12 cellular contexts compared by ENCODE assay signal in genomic region chr2:48131503-48132293, GRCh38.
A peak's percentile ranks its signal among the peaks of the same experiment; 100 is the strongest.
DNase-seq lines count a peak whose midpoint lies in the region; ATAC-seq and TF ChIP-seq lines count a peak whose summit lies in the region.
"Had no signal": no experiment of that assay in that cellular context is flagged by ENCODE, and none has a peak within 500 bp of the region (broad histone marks: within the 10 kb centered on the region; RNA-seq: fewer than 3 reads in every experiment).

No MANE protein-coding gene starts in this region.

- no peak for TF ChIP-seq POLR2A in gastrocnemius medialis (IDR thresholded peaks at IDR 0.05)

- H3K4me1 Mint-ChIP-seq in CD8-positive, alpha-beta T cell (ENCODE audit: low read depth) = no peaks in the 10 kb centered on the region
- no peaks in the 10 kb centered on the region for H3K4me1 Mint-ChIP-seq in naive thymus-derived CD8-positive, alpha-beta T cell
- H3K4me1 Mint-ChIP-seq: H9 had no signal

- POLR2A ChIA-PET in CD8-positive, alpha-beta T cell (lab: Charles Lee) = no interaction called here
- POLR2A ChIA-PET in naive thymus-derived CD8-positive, alpha-beta T cell (lab: Charles Lee) = no interaction called here

- peaks cover 2% of the 10 kb centered on the region for H3K9me3 ChIP-seq in CD8-positive, alpha-beta T cell (ENCODE audit: low read length)
- H3K9me3 ChIP-seq in left lung (no peaks in the 10 kb centered on the region), gastrocnemius medialis (no peaks in the 10 kb centered on the region)
- H3K9me3 ChIP-seq: pancreas had no signal

- H3K4me3 Mint-ChIP-seq in CD8-positive, alpha-beta T cell = no peak overlapping the region
- no peak overlapping the region for H3K4me3 Mint-ChIP-seq in naive thymus-derived CD8-positive, alpha-beta T cell
- H3K4me3 Mint-ChIP-seq: H9 had no signal

- CTCF ChIA-PET in CD8-positive, alpha-beta T cell (lab: Charles Lee) = no interaction called here

- ATAC-seq in CD8-positive, alpha-beta T cell = peak; percentile 23
- ATAC-seq in left lung (peak; percentile 62), gastrocnemius medialis (no peak)
- ATAC-seq in naive thymus-derived CD8-positive, alpha-beta T cell = no peak

- no peaks in the 10 kb centered on the region for H3K27me3 Mint-ChIP-seq in CD8-positive, alpha-beta T cell (ENCODE audit: low read depth)
- peaks cover 0 to 1% (median 0%) of the 10 kb centered on the region in 5 donors for H3K27me3 Mint-ChIP-seq in naive thymus-derived CD8-positive, alpha-beta T cell

- H3K4me3 ChIP-seq in CD8-positive, alpha-beta T cell (ENCODE audit: low read depth, low read length) = no peak overlapping the region
- H3K4me3 ChIP-seq in left lung (no peak overlapping the region), gastrocnemius medialis (no peak overlapping the region)
- H3K4me3 ChIP-seq: cardiac muscle cell, pancreas had no signal

- TF ChIP-seq CTCF in CD8-positive, alpha-beta T cell (IDR thresholded peaks at IDR 0.05) = no peak
- TF ChIP-seq CTCF in left lung (IDR thresholded peaks at IDR 0.05) = no peak
- no peak for TF ChIP-seq CTCF in gastrocnemius medialis (IDR thresholded peaks at IDR 0.05 in 4 of 5, conservative IDR thresholded peaks at IDR 0.05 in 1 of 5)
- TF ChIP-seq CTCF in GM13977 (IDR thresholded peaks at IDR 0.05; ENCODE audit: extremely low read depth, insufficient read depth, missing control alignments) = no peak

- intact Hi-C loops in CD8-positive, alpha-beta T cell (cut with DNase I, micrococcal nuclease) = no loop called here
- intact Hi-C loops in left lung (cut with DNase I) = no loop called here
- intact Hi-C loops in gastrocnemius medialis (cut with DNase I; ENCODE audit: low total_unique reads) = no loop called here

- H3K36me3 ChIP-seq in CD8-positive, alpha-beta T cell (ENCODE audit: insufficient read depth, low read length) = no peaks in the 10 kb centered on the region
- H3K36me3 ChIP-seq in left lung = no peaks in the 10 kb centered on the region
- H3K36me3 ChIP-seq in gastrocnemius medialis = no peaks in the 10 kb centered on the region
- H3K36me3 ChIP-seq: cardiac muscle cell, pancreas had no signal

- peaks cover 7% of the 10 kb centered on the region for H3K9me3 Mint-ChIP-seq in CD8-positive, alpha-beta T cell
- H3K9me3 Mint-ChIP-seq in naive thymus-derived CD8-positive, alpha-beta T cell = peaks cover 0 to 11% (median 4%) of the 10 kb centered on the region in 9 donors
- H3K9me3 Mint-ChIP-seq: H9 had no signal

- H3K36me3 Mint-ChIP-seq in CD8-positive, alpha-beta T cell = no peaks in the 10 kb centered on the region
- peaks cover 0 to 4% (median 3%) of the 10 kb centered on the region in 3 donors for H3K36me3 Mint-ChIP-seq in naive thymus-derived CD8-positive, alpha-beta T cell

- H3K27me3 ChIP-seq in CD8-positive, alpha-beta T cell (ENCODE audit: insufficient read depth, low read length) = no peaks in the 10 kb centered on the region
- H3K27me3 ChIP-seq in left lung (no peaks in the 10 kb centered on the region), gastrocnemius medialis (no peaks in the 10 kb centered on the region)
- H3K27me3 ChIP-seq: cardiac muscle cell, pancreas had no signal

- H3K4me1 ChIP-seq in CD8-positive, alpha-beta T cell (ENCODE audit: insufficient read depth, low read length) = no peaks in the 10 kb centered on the region
- H3K4me1 ChIP-seq in left lung (no peaks in the 10 kb centered on the region), gastrocnemius medialis (peaks cover 4 to 7% of the 10 kb centered on the region in 2 donors)
- H3K4me1 ChIP-seq: pancreas had no signal

- H3K27ac ChIP-seq in CD8-positive, alpha-beta T cell (ENCODE audit: low read depth, low read length) = no peak overlapping the region
- H3K27ac ChIP-seq in left lung (peak overlapping the region in 1 of 2 donors; percentile 26), gastrocnemius medialis (no peak overlapping the region)
- H3K27ac ChIP-seq: cardiac muscle cell, pancreas had no signal

- no peak overlapping the region for H3K27ac Mint-ChIP-seq in CD8-positive, alpha-beta T cell
- H3K27ac Mint-ChIP-seq in naive thymus-derived CD8-positive, alpha-beta T cell = no peak overlapping the region
- H3K27ac Mint-ChIP-seq: H9 had no signal

- in situ Hi-C loops in gastrocnemius medialis (cut with MboI; ENCODE audit: low sequenced_read_pairs in 4 of 4) = no loop called here
- in situ Hi-C loops in GM13977 (cut with MboI; ENCODE audit: low pct_unique_long_range_greater_than_20kb, low sequenced_read_pairs, unreplicated experiment) = no loop called here

- no peak for DNase-seq in CD8-positive, alpha-beta T cell
- DNase-seq in NCI-H1092 treated with DMSO at 0.1 percent for 48 hours (lab: John Stamatoyannopoulos, UW) (peak; percentile 42), left lung (no peak), gastrocnemius medialis (no peak), GM13977 (ENCODE audit: low spot score) (no peak)
- peak; percentile 45 for DNase-seq in central memory CD4-positive, alpha-beta T cell
- no peak for DNase-seq in stimulated activated CD8-positive, alpha-beta memory T cell treated with anti-CD3 and anti-CD28 coated beads, Interleukin-4, amount 100 ng/mL, for 48 hours
- no peak for DNase-seq in naive thymus-derived CD8-positive, alpha-beta T cell
- DNase-seq: activated CD8-positive, alpha-beta memory T cell treated with anti-CD3 and anti-CD28 coated beads for 24 hours; H9; pancreas had no signal

Comparison
In these comparisons a context has a peak if more than half of its experiments do, and no peak if none do; other contexts are left out.
1. ATAC-seq: peak in CD8-positive, alpha-beta T cell (single experiment) and left lung (single experiment); none in gastrocnemius medialis (0 of 2) and naive thymus-derived CD8-positive, alpha-beta T cell (0 of 2).
2. DNase-seq: peak in NCI-H1092 treated with DMSO at 0.1 percent for 48 hours (single experiment) and central memory CD4-positive, alpha-beta T cell (single experiment); none in CD8-positive, alpha-beta T cell (0 of 7), left lung (0 of 2), gastrocnemius medialis (0 of 2), stimulated activated CD8-positive, alpha-beta memory T cell treated with anti-CD3 and anti-CD28 coated beads, Interleukin-4, amount 100 ng/mL, for 48 hours (single experiment), naive thymus-derived CD8-positive, alpha-beta T cell (0 of 10) and GM13977 (single experiment).